10 cellular contexts compared by ENCODE assay signal in the genomic region with DNA sequence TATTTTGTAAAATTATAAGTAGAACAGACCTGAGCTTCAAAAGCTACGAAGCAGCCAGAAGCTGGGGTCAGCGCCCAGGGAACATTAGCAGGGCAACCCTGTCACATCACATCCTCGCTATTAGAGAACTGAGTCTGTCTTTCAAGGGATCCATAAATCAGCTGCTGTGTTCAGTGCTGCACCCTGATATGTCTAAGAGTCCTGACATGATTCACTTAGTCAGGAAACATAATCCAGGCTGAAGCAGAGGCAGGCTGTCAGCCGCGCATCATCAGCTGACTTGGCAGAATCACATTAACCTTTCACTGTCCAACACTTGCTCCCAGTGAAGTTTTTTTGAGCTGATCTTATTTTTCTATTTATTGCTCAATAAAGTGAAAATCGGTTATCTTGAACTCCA. TPM values are rescaled to one million over a fixed set of nuclear protein-coding genes. Genes with fewer than 3 reads are reported as not detected.
DNase-seq lines count a peak whose midpoint lies in the region; ATAC-seq, FAIRE-seq and TF ChIP-seq lines count a peak whose summit lies in the region.
"Had no signal": no experiment of that assay in that cellular context is flagged by ENCODE, and none has a peak within 500 bp of the region (broad histone marks: within the 10 kb centered on the region; RNA-seq: fewer than 3 reads in every experiment).

No MANE protein-coding gene starts in this region.

- H2AFZ ChIP-seq in ACC112 (ENCODE audit: low read length, unreplicated experiment) = peak overlapping the region; percentile 59

- POLR2A ChIA-PET in CD4-positive, alpha-beta T cell (lab: Charles Lee) = interaction anchor here (1.0 kb wide), 1 partner anchor 60 kb away, joined by 3 read pairs; no protein-coding TSS in a partner anchor

- DNase-seq in LHCN-M2 (ENCODE audit: low read depth) = peak; percentile 76
- DNase-seq in bronchial epithelial cell (ENCODE audit: low read depth) = peak; percentile 77
- DNase-seq in islet precursor cell = peak; percentile 68
- no peak for DNase-seq in CD4-positive, alpha-beta T cell
- DNase-seq in stimulated activated CD4-positive, alpha-beta T cell treated with anti-CD3 and anti-CD28 coated beads, Interleukin-4, amount 100 ng/mL, for 1 hour = no peak
- no peak for DNase-seq in central memory CD4-positive, alpha-beta T cell
- DNase-seq: activated T-cell treated with anti-CD3 and anti-CD28 coated beads, Interleukin-2, amount 50 U/mL, for 48 hours; CD8-positive, alpha-beta memory T cell had no signal

- ATAC-seq in HG03196 (IDR thresholded peaks at IDR 0.05; ENCODE audit: unreplicated experiment) = no peak
- ATAC-seq in CD4-positive, alpha-beta T cell (ENCODE audit: poor library complexity) = no peak

- H3K27ac Mint-ChIP-seq in CD4-positive, alpha-beta T cell = no peak overlapping the region

- no peaks in the 10 kb centered on the region for H3K36me3 ChIP-seq in ACC112 (ENCODE audit: insufficient read depth, low read length)
- no peaks in the 10 kb centered on the region for H3K36me3 ChIP-seq in bronchial epithelial cell (ENCODE audit: control insufficient read depth, insufficient read depth, low read length)

- H3K27me3 Mint-ChIP-seq in CD4-positive, alpha-beta T cell = no peaks in the 10 kb centered on the region
- H3K27me3 Mint-ChIP-seq: CD8-positive, alpha-beta memory T cell had no signal

- no peak for TF ChIP-seq CTCF in bronchial epithelial cell (IDR thresholded peaks at IDR 0.05; ENCODE audit: insufficient read depth, low read length, severe bottlenecking)
- no peak for TF ChIP-seq CTCF in CD4-positive, alpha-beta T cell (IDR thresholded peaks at IDR 0.05)

- no peak overlapping the region for H3K4me3 Mint-ChIP-seq in CD4-positive, alpha-beta T cell
- H3K4me3 Mint-ChIP-seq: CD8-positive, alpha-beta memory T cell had no signal

- CTCF ChIA-PET in CD4-positive, alpha-beta T cell (lab: Charles Lee) = interaction anchor here (1.7 to 4.0 kb wide), 3 partner anchors 10 to 428 kb away, joined by 6 to 16 read pairs (median 14); no protein-coding TSS in a partner anchor

- intact Hi-C loops in CD4-positive, alpha-beta T cell (cut with DNase I, micrococcal nuclease) = no loop called here

- H3K4me3 ChIP-seq in ACC112 (ENCODE audit: low read depth, low read length) (no peak overlapping the region), bronchial epithelial cell (ENCODE audit: low read depth, low read length) (no peak overlapping the region)

- no peaks in the 10 kb centered on the region for H3K9me3 Mint-ChIP-seq in CD4-positive, alpha-beta T cell
- H3K9me3 Mint-ChIP-seq: CD8-positive, alpha-beta memory T cell had no signal

- H3K27me3 ChIP-seq in ACC112 (ENCODE audit: insufficient read depth, low read length) (no peaks in the 10 kb centered on the region), bronchial epithelial cell (ENCODE audit: control insufficient read depth, insufficient read depth, low read length) (no peaks in the 10 kb centered on the region)
- no peaks in the 10 kb centered on the region for H3K27me3 ChIP-seq in CD4-positive, alpha-beta T cell (ENCODE audit: control insufficient read depth, insufficient read depth, low read length)

- peak; percentile 18 for FAIRE-seq in bronchial epithelial cell (lab: Jason Lieb, UNC)

- no peaks in the 10 kb centered on the region for H3K36me3 Mint-ChIP-seq in CD4-positive, alpha-beta T cell (ENCODE audit: low read depth)
- H3K36me3 Mint-ChIP-seq: CD8-positive, alpha-beta memory T cell had no signal

- peaks cover 23% of the 10 kb centered on the region for H3K4me1 ChIP-seq in ACC112 (ENCODE audit: control insufficient read depth, insufficient read depth, low read length, unreplicated experiment)

- H3K4me1 Mint-ChIP-seq in CD4-positive, alpha-beta T cell (ENCODE audit: low read depth) = peaks cover 4% of the 10 kb centered on the region

- H3K79me2 ChIP-seq in ACC112 (ENCODE audit: control insufficient read depth, insufficient read depth, low read length, unreplicated experiment) = no peaks in the 10 kb centered on the region

- H3K9me3 ChIP-seq in CD4-positive, alpha-beta T cell (ENCODE audit: control insufficient read depth, low read length) = no peaks in the 10 kb centered on the region

- no peak overlapping the region for H3K27ac ChIP-seq in ACC112 (ENCODE audit: low read depth, low read length)
- H3K27ac ChIP-seq in CD4-positive, alpha-beta T cell (ENCODE audit: low read depth, low read length) = no peak overlapping the region

RNA-seq across cellular contexts. Expression of gene MYH15, which starts 23.5 kb away (rescaled TPM):
- total RNA-seq in LHCN-M2 (2014; rRNA removed) (5.2 and 5.6 TPM in 2 replicates), bronchial epithelial cell (under 0.01 TPM in 2 replicates)
- polyA plus RNA-seq in LHCN-M2 (2012) = 0.22 TPM
- under 1 TPM; 0.05 to 0.08 TPM for total RNA-seq in CD4-positive, alpha-beta T cell
- polyA plus RNA-seq: CD8-positive, alpha-beta memory T cell had no signal

Comparison
In these comparisons a context has a peak if more than half of its experiments do, and no peak if none do; other contexts are left out.
1. DNase-seq: peak in LHCN-M2 (single experiment), bronchial epithelial cell (single experiment) and islet precursor cell (single experiment); none in CD4-positive, alpha-beta T cell (0 of 10), stimulated activated CD4-positive, alpha-beta T cell treated with anti-CD3 and anti-CD28 coated beads, Interleukin-4, amount 100 ng/mL, for 1 hour (single experiment) and central memory CD4-positive, alpha-beta T cell (single experiment).